1 cellular context compared by ENCODE assay signal in genomic region chr4:26082565-26082964, GRCh38.
TF ChIP-seq lines count a peak whose summit lies in the region.

No MANE protein-coding gene starts in this region.

TF ChIP-seq in GM23338, 12 proteins besides CTCF, POLR2A, EP300 and RAD21 (continued from another document):
- no peak for TF ChIP-seq ZNF462 (CRISPR knock-in tag; IDR thresholded peaks at IDR 0.05)
- TF ChIP-seq REST (IDR thresholded peaks at IDR 0.05; ENCODE audit: unreplicated experiment): no peak
- TF ChIP-seq EZH2phosphoT487 (IDR thresholded peaks at IDR 0.05; ENCODE audit: unreplicated experiment): no peak
- no peak for TF ChIP-seq ETS1 (IDR thresholded peaks at IDR 0.05)
